In genomic region chr11:65500262-65501004, GRCh38 we compare ENCODE assay signal across 8 cellular contexts. TPM values are rescaled to one million over a fixed set of nuclear protein-coding genes. Genes with fewer than 3 reads are reported as not detected.
DNase-seq lines count a peak whose midpoint lies in the region; FAIRE-seq and TF ChIP-seq lines count a peak whose summit lies in the region.

No MANE protein-coding gene starts in this region.

- H3K4me1 Mint-ChIP-seq in activated CD4-positive, alpha-beta memory T cell treated with anti-CD3 and anti-CD28 coated beads for 36 hours (ENCODE audit: low read depth) = peaks cover 28% of the 10 kb centered on the region

- DNase-seq in MG63 (peak; percentile 61), left ventricle myocardium inferior (no peak), GOT3 (lab: John Stamatoyannopoulos, UW) (no peak), NCI-H1436 treated with DMSO at 0.1 percent for 48 hours (lab: John Stamatoyannopoulos, UW) (no peak), urothelium cell line (ENCODE audit: low spot score) (no peak)
- peak; percentile 53 for DNase-seq in activated CD4-positive, alpha-beta memory T cell treated with anti-CD3 and anti-CD28 coated beads for 36 hours

- H3K4me1 ChIP-seq in ES-I3 (ENCODE audit: insufficient read depth, low read length) (peaks cover 14% of the 10 kb centered on the region), left ventricle myocardium inferior (peaks cover 71% of the 10 kb centered on the region), skeletal muscle satellite cell (ENCODE audit: control insufficient read depth, insufficient read depth, low read length) (peaks cover 27% of the 10 kb centered on the region)

- H3K36me3 Mint-ChIP-seq in activated CD4-positive, alpha-beta memory T cell treated with anti-CD3 and anti-CD28 coated beads for 36 hours = peaks cover 3% of the 10 kb centered on the region

- peaks cover 53% of the 10 kb centered on the region for H3K36me3 ChIP-seq in ES-I3 (ENCODE audit: insufficient read depth, low read length)
- peaks cover 63% of the 10 kb centered on the region for H3K36me3 ChIP-seq in MG63
- H3K36me3 ChIP-seq in left ventricle myocardium inferior = peaks cover 52% of the 10 kb centered on the region
- peaks cover 57% of the 10 kb centered on the region for H3K36me3 ChIP-seq in skeletal muscle satellite cell (ENCODE audit: insufficient read depth, low read length)

- no peaks in the 10 kb centered on the region; the same call in 1 of the 2 replicates for H3K9me3 ChIP-seq in ES-I3 (ENCODE audit: control insufficient read depth, insufficient read depth, low read length)
- no peaks in the 10 kb centered on the region for H3K9me3 ChIP-seq in MG63
- H3K9me3 ChIP-seq in left ventricle myocardium inferior (replicated peaks) = no peaks in the 10 kb centered on the region
- H3K9me3 ChIP-seq in skeletal muscle satellite cell (replicated peaks; ENCODE audit: low read length) = no peaks in the 10 kb centered on the region

- CTCF ChIA-PET in activated CD4-positive, alpha-beta memory T cell treated with anti-CD3 and anti-CD28 coated beads for 36 hours (lab: Charles Lee) = interaction anchor here (1.4 to 5.5 kb wide), 7 partner anchors 11 to 84 kb away, joined by 3 to 52 read pairs (median 32); partner anchors contain the start of gene NEAT1

- peak overlapping the region; percentile 99 for H3K27ac ChIP-seq in left ventricle myocardium inferior (replicated peaks)

- H3K4me3 ChIP-seq in MG63 (peak overlapping the region; percentile 87), left ventricle myocardium inferior (peak overlapping the region; percentile 89), skeletal muscle satellite cell (ENCODE audit: low read length) (peak overlapping the region; percentile 88)

- H3K4me2 ChIP-seq in skeletal muscle satellite cell (ENCODE audit: low read length) = peak overlapping the region; percentile 76

- H3K9ac ChIP-seq in ES-I3 (ENCODE audit: low read depth, low read length) = peak overlapping the region; percentile 100
- peak overlapping the region; percentile 96 for H3K9ac ChIP-seq in skeletal muscle satellite cell (ENCODE audit: low read depth, low read length)

- POLR2A ChIA-PET in activated CD4-positive, alpha-beta memory T cell treated with anti-CD3 and anti-CD28 coated beads for 36 hours (lab: Charles Lee) = interaction anchor here (0.7 to 26.8 kb wide), 18 partner anchors 3 to 238 kb away, joined by 3 to 4089 read pairs (median 12); partner anchors contain the start of genes DPF2, FRMD8, MALAT1 and NEAT1

- TF ChIP-seq CTCF in left ventricle myocardium inferior (IDR thresholded peaks at IDR 0.05; ENCODE audit: borderline replicate concordance) = no peak

- FAIRE-seq in urothelium cell line (lab: Jason Lieb, UNC) = no peak

- no peak overlapping the region for H3K27ac Mint-ChIP-seq in activated CD4-positive, alpha-beta memory T cell treated with anti-CD3 and anti-CD28 coated beads for 36 hours

- H3K27me3 ChIP-seq in MG63 (no peaks in the 10 kb centered on the region), left ventricle myocardium inferior (ENCODE audit: low read depth) (no peaks in the 10 kb centered on the region), skeletal muscle satellite cell (ENCODE audit: control insufficient read depth, insufficient read depth, low read length) (no peaks in the 10 kb centered on the region)

- H3K9me3 Mint-ChIP-seq in activated CD4-positive, alpha-beta memory T cell treated with anti-CD3 and anti-CD28 coated beads for 36 hours = no peaks in the 10 kb centered on the region

- peaks cover 14% of the 10 kb centered on the region for H3K27me3 Mint-ChIP-seq in activated CD4-positive, alpha-beta memory T cell treated with anti-CD3 and anti-CD28 coated beads for 36 hours

- H3K4me3 Mint-ChIP-seq in activated CD4-positive, alpha-beta memory T cell treated with anti-CD3 and anti-CD28 coated beads for 36 hours = no peak overlapping the region

- intact Hi-C loops in activated CD4-positive, alpha-beta memory T cell treated with anti-CD3 and anti-CD28 coated beads for 36 hours (cut with micrococcal nuclease) = no loop called here
- intact Hi-C loops in left ventricle myocardium inferior (cut with micrococcal nuclease) = loop anchor here (5.0 kb wide), 1 partner anchor 78 kb away; the partner anchor contains the start of gene NEAT1

RNA-seq across cellular contexts. Expression of gene MALAT1, which starts 1.6 kb away (rescaled TPM):
- 258 and 283 TPM in 2 replicates for total RNA-seq in MG63 (2014; rRNA removed; shearing (Covaris generic); ENCODE audit: low replicate concordance)
- 1,000 to 10,000 TPM; 8,046 to 8,888 TPM for total RNA-seq in activated CD4-positive, alpha-beta memory T cell treated with anti-CD3 and anti-CD28 coated beads for 36 hours
- total RNA-seq in left ventricle myocardium inferior = 6,576 TPM
- total RNA-seq in skeletal muscle satellite cell (2012; rRNA removed) = 6,738 and 7,377 TPM in 2 replicates

RNA-seq across cellular contexts. Expression of gene SCYL1, which starts 24.4 kb away (rescaled TPM):
- 50.1 and 56.3 TPM in 2 replicates for total RNA-seq in MG63 (2014; rRNA removed; shearing (Covaris generic); ENCODE audit: low replicate concordance)
- total RNA-seq in activated CD4-positive, alpha-beta memory T cell treated with anti-CD3 and anti-CD28 coated beads for 36 hours = 10 to 100 TPM; 67.8 to 69.8 TPM
- total RNA-seq in left ventricle myocardium inferior = 60.2 TPM
- 92.8 and 102 TPM in 2 replicates for total RNA-seq in skeletal muscle satellite cell (2012; rRNA removed)

RNA-seq across cellular contexts. Expression of gene LTBP3, which starts 57.7 kb away (rescaled TPM):
- total RNA-seq in MG63 (2014; rRNA removed; shearing (Covaris generic); ENCODE audit: low replicate concordance) = 109 and 124 TPM in 2 replicates
- total RNA-seq in activated CD4-positive, alpha-beta memory T cell treated with anti-CD3 and anti-CD28 coated beads for 36 hours = 10 to 100 TPM; 60.7 to 63.3 TPM
- total RNA-seq in left ventricle myocardium inferior = 80.3 TPM
- 40.0 and 50.7 TPM in 2 replicates for total RNA-seq in skeletal muscle satellite cell (2012; rRNA removed)

Comparison
In these comparisons a context has a peak if more than half of its experiments do, and no peak if none do; other contexts are left out.
1. DNase-seq: peak in MG63 (single experiment) and activated CD4-positive, alpha-beta memory T cell treated with anti-CD3 and anti-CD28 coated beads for 36 hours (single experiment); none in left ventricle myocardium inferior (single experiment), GOT3 (single experiment), NCI-H1436 treated with DMSO at 0.1 percent for 48 hours (single experiment) and urothelium cell line (single experiment).
2. RNA of gene MALAT1, which starts 1.6 kb away (total RNA-seq): 8,046 to 8,888 TPM in activated CD4-positive, alpha-beta memory T cell treated with anti-CD3 and anti-CD28 coated beads for 36 hours and 6,576 TPM in left ventricle myocardium inferior (single experiment); 258 to 283 TPM in MG63; every median in the first group is over 10 times any median in the second.
3. Peak in every context shown above with its lines, with median percentiles within 50 percentile points of each other: H3K4me3 ChIP-seq.